In genomic region chr1:27000092-27000816, GRCh38 we compare ENCODE assay signal across 11 cellular contexts. TPM values are rescaled to one million over a fixed set of nuclear protein-coding genes. Genes with fewer than 3 reads are reported as not detected.
DNase-seq lines count a peak whose midpoint lies in the region; ATAC-seq and TF ChIP-seq lines count a peak whose summit lies in the region.
"Had no signal": no experiment of that assay in that cellular context is flagged by ENCODE, and none has a peak within 500 bp of the region (broad histone marks: within the 10 kb centered on the region; RNA-seq: fewer than 3 reads in every experiment).

No MANE protein-coding gene starts in this region.

- no peaks in the 10 kb centered on the region for H3K27me3 ChIP-seq in HUES48 (ENCODE audit: control insufficient read depth, insufficient read depth, low read length)
- H3K27me3 ChIP-seq in mammary epithelial cell (ENCODE audit: insufficient read depth, low read length): no peaks in the 10 kb centered on the region
- H3K27me3 ChIP-seq in lung (ENCODE audit: control insufficient read depth, insufficient read depth): no peaks in the 10 kb centered on the region
- H3K27me3 ChIP-seq in stomach smooth muscle (ENCODE audit: control insufficient read depth in 1 of 2, insufficient read depth in 2 of 2, low read length in 2 of 2): peaks cover 0 to 1% of the 10 kb centered on the region in 2 donors

- dilution Hi-C loops in mammary epithelial cell (cut with HindIII; ENCODE audit: low sequenced_read_pairs): no loop called here

- WGBS in mammary epithelial cell (ENCODE audit: low coverage, missing lambda C conversion rate): 32% methylated on average over 9 of the region's 9 CpGs
- WGBS in lung, 2 donors: 77 to 79% methylated on average over 9 of the region's 9 CpGs

- TF ChIP-seq CTCF in mammary epithelial cell (conservative IDR thresholded peaks at IDR 0.05 in 1 of 2, IDR thresholded peaks at IDR 0.05 in 1 of 2; ENCODE audit: extremely low read depth in 1 of 2, insufficient read depth in 1 of 2, low read depth in 1 of 2, low read length in 2 of 2): no peak
- no peak for TF ChIP-seq CTCF in lung (IDR thresholded peaks at IDR 0.05; ENCODE audit: control extremely low read depth, extremely low read depth)

- DNase-seq in mammary epithelial cell: no peak
- no peak for DNase-seq in lung (ENCODE audit: low spot score)
- no peak for DNase-seq in foreskin melanocyte
- no peak for DNase-seq in stimulated activated naive CD8-positive, alpha-beta T cell treated with anti-CD3 and anti-CD28 coated beads, Interleukin-15, Interleukin-2, amounts not matched to agents 100 U/mL and 50 U/mL, for 24 hours
- no peak for DNase-seq in activated CD8-positive, alpha-beta memory T cell treated with anti-CD3 and anti-CD28 coated beads for 24 hours
- DNase-seq: erythroblast, NCI-H187 had no signal

- no peaks in the 10 kb centered on the region for H4K20me1 ChIP-seq in mammary epithelial cell (ENCODE audit: insufficient read depth, low read length)

- in situ Hi-C loops in mammary epithelial cell (cut with MboI; ENCODE audit: low sequenced_read_pairs in 2 of 2): no loop called here

- ATAC-seq in lung (ENCODE audit: insufficient read depth, low FRiP score) (no peak), HG02884 (IDR thresholded peaks at IDR 0.05; ENCODE audit: unreplicated experiment) (no peak)
- no peak for ATAC-seq in stimulated activated naive CD8-positive, alpha-beta T cell treated with anti-CD3 and anti-CD28 coated beads, Interleukin-15, Interleukin-2, amounts not matched to agents 100 U/mL and 50 U/mL, for 24 hours
- ATAC-seq: GM12878 had no signal

- TSS peak; percentile 4 for BruUV-seq in mammary epithelial cell (replicated peaks; lab: Mats Ljungman, UMichigan)

- intact Hi-C loops in mammary epithelial cell (cut with micrococcal nuclease): no loop called here

- H3K9me3 ChIP-seq in HUES48 (ENCODE audit: control insufficient read depth, insufficient read depth, low read length) (no peaks in the 10 kb centered on the region), mammary epithelial cell (replicated peaks; ENCODE audit: insufficient read depth, low read length) (no peaks in the 10 kb centered on the region), lung (ENCODE audit: control insufficient read depth in 2 of 2, insufficient read depth in 1 of 2, low read length in 1 of 2) (no peaks in the 10 kb centered on the region), stomach smooth muscle (ENCODE audit: control insufficient read depth in 2 of 2, low read length in 2 of 2) (no peaks in the 10 kb centered on the region)

- H3K79me2 ChIP-seq in mammary epithelial cell (ENCODE audit: insufficient read depth, low read length): peaks cover 23% of the 10 kb centered on the region

- H3K36me3 ChIP-seq in HUES48 (ENCODE audit: control insufficient read depth, insufficient read depth, low read length): peaks cover 51% of the 10 kb centered on the region
- H3K36me3 ChIP-seq in mammary epithelial cell (ENCODE audit: insufficient read depth, low read length): peaks cover 5% of the 10 kb centered on the region
- no peaks in the 10 kb centered on the region for H3K36me3 ChIP-seq in lung (ENCODE audit: control insufficient read depth in 2 of 2, insufficient read depth in 2 of 2, low read length in 2 of 2)
- H3K36me3 ChIP-seq in stomach smooth muscle (ENCODE audit: control insufficient read depth in 2 of 2, insufficient read depth in 2 of 2, low read length in 2 of 2): peaks cover 6 to 7% of the 10 kb centered on the region in 2 donors

- no peak overlapping the region for H2AFZ ChIP-seq in mammary epithelial cell (ENCODE audit: low read depth, low read length)

- no peak overlapping the region for H3K4me2 ChIP-seq in mammary epithelial cell (ENCODE audit: insufficient read depth, low read depth, low read length)

- H3K9ac ChIP-seq in HUES48 (ENCODE audit: low read depth, low read length) (peak overlapping the region; percentile 64; the same call in 1 of the 2 replicates), mammary epithelial cell (ENCODE audit: insufficient read depth, low read length) (peak overlapping the region; percentile 80), stomach smooth muscle (ENCODE audit: low read length in 2 of 2) (peak overlapping the region; percentile 47 to 51)

- H3K27ac ChIP-seq in HUES48 (ENCODE audit: low read depth, low read length) (peak overlapping the region; percentile 99), mammary epithelial cell (ENCODE audit: insufficient read depth, low read depth, low read length) (peak overlapping the region; percentile 96), lung (ENCODE audit: low read depth in 1 of 2, low read length in 1 of 2) (peak overlapping the region; percentile 78 to 81), stomach smooth muscle (ENCODE audit: low read length) (peak overlapping the region; percentile 89)

- H3K4me3 ChIP-seq in HUES48 (ENCODE audit: low read depth, low read length) (peak overlapping the region; percentile 34; the same call in 1 of the 2 replicates), mammary epithelial cell (replicated peaks in 1 of 3; ENCODE audit: insufficient read depth in 1 of 3, low read depth in 2 of 3, low read length in 3 of 3) (no peak overlapping the region), lung (no peak overlapping the region), stomach smooth muscle (ENCODE audit: low read length in 2 of 2) (peak overlapping the region in 1 of 2 donors; percentile 10)
- H3K4me3 ChIP-seq: GM12878 had no signal

- H3K4me1 ChIP-seq in HUES48 (ENCODE audit: control insufficient read depth, insufficient read depth, low read length) (peaks cover 77% of the 10 kb centered on the region), mammary epithelial cell (ENCODE audit: insufficient read depth, low read length) (peaks cover 93% of the 10 kb centered on the region), lung (ENCODE audit: control insufficient read depth in 2 of 2, insufficient read depth in 2 of 2, low read length in 2 of 2) (peaks cover 8 to 18% of the 10 kb centered on the region in 2 donors), stomach smooth muscle (ENCODE audit: control insufficient read depth, insufficient read depth, low read length) (peaks cover 78% of the 10 kb centered on the region)

- CTCF ChIA-PET in mammary epithelial cell (lab: Charles Lee; ENCODE audit: low non-redundant PET): no interaction called here

RNA-seq across cellular contexts. Expression of gene TRNP1, which starts 6.8 kb away (rescaled TPM):
- total RNA-seq in mammary epithelial cell: 100 to 1,000 TPM in 1 of 2 donors, 10 to 100 TPM in 1; 99.0 to 142 TPM
- 196 TPM for polyA plus RNA-seq in mammary epithelial cell
- 75.9 TPM for polyA minus RNA-seq in mammary epithelial cell
- total RNA-seq in lung: 10 to 100 TPM in 1 of 2 donors, 1 to 10 TPM in 1; 2.0 to 23.1 TPM
- polyA plus RNA-seq in lung: 10 to 100 TPM in 1 of 2 donors, 1 to 10 TPM in 1; 8.3 to 21.8 TPM
- polyA plus RNA-seq: GM12878 had no signal

RNA-seq across cellular contexts. Expression of gene TENT5B, which starts 12.4 kb away (rescaled TPM):
- total RNA-seq in mammary epithelial cell: 10 to 100 TPM; 23.4 to 50.7 TPM
- 21.8 TPM for polyA plus RNA-seq in mammary epithelial cell
- polyA minus RNA-seq in mammary epithelial cell: 24.1 TPM
- total RNA-seq in lung: 10 to 100 TPM; 22.2 to 43.1 TPM
- polyA plus RNA-seq in lung: 10 to 100 TPM; 13.5 to 17.8 TPM

RNA-seq across cellular contexts. Expression of gene KDF1, which starts 40.0 kb away (rescaled TPM):
- 10 to 100 TPM; 15.2 to 24.7 TPM for total RNA-seq in mammary epithelial cell
- 26.4 TPM for polyA plus RNA-seq in mammary epithelial cell
- 25.0 TPM for polyA minus RNA-seq in mammary epithelial cell
- 1 to 10 TPM; 6.6 to 9.3 TPM for total RNA-seq in lung
- 10 to 100 TPM in 1 of 2 donors, 1 to 10 TPM in 1; 8.3 to 12.5 TPM for polyA plus RNA-seq in lung
- total RNA-seq: GM12878 had no signal

Comparison
In these comparisons a context has a peak if more than half of its experiments do, and no peak if none do; other contexts are left out.
1. RNA of gene TRNP1, which starts 6.8 kb away (total RNA-seq): 99.0 to 142 TPM in mammary epithelial cell; 2.0 to 23.1 TPM in lung; every median in the first group is over 4 times any median in the second.
2. Peak in every context shown above with its lines, with median percentiles within 50 percentile points of each other: H3K27ac ChIP-seq and H3K9ac ChIP-seq.